ENCODE assay signal across 8 cellular contexts in genomic region chr6:30743099-30744053, GRCh38. TPM values are rescaled to one million over a fixed set of nuclear protein-coding genes. Genes with fewer than 3 reads are reported as not detected.
DNase-seq lines count a peak whose midpoint lies in the region; ATAC-seq and TF ChIP-seq lines count a peak whose summit lies in the region.

No MANE protein-coding gene starts in this region.

- TF ChIP-seq POLR2A in vagina (IDR thresholded peaks at IDR 0.05), result no peak

- no peaks in the 10 kb centered on the region for H3K9me3 ChIP-seq in endocrine pancreas (ENCODE audit: control insufficient read depth, low read length)
- H3K9me3 ChIP-seq in muscle layer of duodenum (ENCODE audit: control insufficient read depth in 1 of 2, low read length in 2 of 2), result no peaks in the 10 kb centered on the region
- H3K9me3 ChIP-seq in vagina, result no peaks in the 10 kb centered on the region

- intact Hi-C loops in vagina (cut with DNase I), result loop anchor here (5.0 kb wide), 1 partner anchor 39 kb away; no protein-coding TSS in a partner anchor

- ATAC-seq in HG02973 (IDR thresholded peaks at IDR 0.05; ENCODE audit: unreplicated experiment) (peak; percentile 4), GM21717 (IDR thresholded peaks at IDR 0.05; ENCODE audit: unreplicated experiment) (no peak)

- TF ChIP-seq CTCF in VCaP (conservative IDR thresholded peaks at IDR 0.05) (no peak), vagina (IDR thresholded peaks at IDR 0.05) (no peak)

- peak overlapping the region; percentile 85 for H3K9ac ChIP-seq in endocrine pancreas (ENCODE audit: control insufficient read depth, insufficient read depth, low read length)

- H3K36me3 ChIP-seq in endocrine pancreas (ENCODE audit: control insufficient read depth, insufficient read depth, low read length), result no peaks in the 10 kb centered on the region
- peaks cover 18 to 28% of the 10 kb centered on the region in 2 donors for H3K36me3 ChIP-seq in muscle layer of duodenum (ENCODE audit: control insufficient read depth in 1 of 2, insufficient read depth in 2 of 2, low read length in 2 of 2)
- peaks cover 0 to 21% of the 10 kb centered on the region in 2 donors for H3K36me3 ChIP-seq in vagina

- H3K4me1 ChIP-seq in endocrine pancreas (ENCODE audit: control insufficient read depth, insufficient read depth, low read length) (peaks cover 8% of the 10 kb centered on the region), muscle layer of duodenum (ENCODE audit: control insufficient read depth in 1 of 2, insufficient read depth in 2 of 2, low read length in 2 of 2) (peaks cover 9 to 22% of the 10 kb centered on the region in 2 donors), vagina (peaks cover 57% of the 10 kb centered on the region)

- H3K4me3 ChIP-seq in endocrine pancreas (ENCODE audit: control insufficient read depth, insufficient read depth, low read length) (peak overlapping the region; percentile 79), muscle layer of duodenum (ENCODE audit: low read depth in 1 of 2, low read length in 2 of 2) (peak overlapping the region; percentile 78 to 99), vagina (peak overlapping the region; percentile 65 to 89)

- H3K27me3 ChIP-seq in endocrine pancreas (ENCODE audit: control insufficient read depth, insufficient read depth, low read length), result no peaks in the 10 kb centered on the region
- no peaks in the 10 kb centered on the region for H3K27me3 ChIP-seq in muscle layer of duodenum (ENCODE audit: low read depth, low read length)
- H3K27me3 ChIP-seq in vagina, result no peaks in the 10 kb centered on the region

- DNase-seq in GM03348 (ENCODE audit: low spot score) (peak; percentile 31), vagina (ENCODE audit: extremely low spot score in 2 of 2) (no peak), NOMO-1 (lab: John Stamatoyannopoulos, UW; ENCODE audit: unreplicated experiment in 2 of 2) (no peak)

- H3K27ac ChIP-seq in VCaP (peak overlapping the region; percentile 84), muscle layer of duodenum (ENCODE audit: low read length) (peak overlapping the region; percentile 99), vagina (peak overlapping the region; percentile 95)

RNA-seq across cellular contexts. Expression of gene FLOT1, which starts 0.9 kb away (rescaled TPM):
- total RNA-seq in vagina, result 165 TPM

RNA-seq across cellular contexts. Expression of gene IER3, which starts 1.0 kb away (rescaled TPM):
- 40.5 TPM for total RNA-seq in vagina

RNA-seq across cellular contexts. Expression of gene TUBB, which starts 23.2 kb away (rescaled TPM):
- total RNA-seq in vagina, result 293 TPM

RNA-seq across cellular contexts. Expression of gene MDC1, which starts 26.3 kb away (rescaled TPM):
- 12.3 TPM for total RNA-seq in vagina

RNA-seq across cellular contexts. Expression of gene NRM, which starts 52.6 kb away (rescaled TPM):
- 6.1 TPM for total RNA-seq in vagina
